21 cellular contexts compared by ENCODE assay signal in genomic region chr1:115666702-115667101, GRCh38. TPM values are rescaled to one million over a fixed set of nuclear protein-coding genes. Genes with fewer than 3 reads are reported as not detected.
DNase-seq lines count a peak whose midpoint lies in the region; ATAC-seq and TF ChIP-seq lines count a peak whose summit lies in the region.
"Had no signal": no experiment of that assay in that cellular context is flagged by ENCODE, and none has a peak within 500 bp of the region (broad histone marks: within the 10 kb centered on the region; RNA-seq: fewer than 3 reads in every experiment).

No MANE protein-coding gene starts in this region.

- H3K4me2 ChIP-seq in H9 (ENCODE audit: insufficient read depth, insufficient read length, low read length) = no peak overlapping the region

- H3K27me3 Mint-ChIP-seq in brain = no peaks in the 10 kb centered on the region
- no peaks in the 10 kb centered on the region for H3K27me3 Mint-ChIP-seq in H9 (ENCODE audit: low read depth)
- H3K27me3 Mint-ChIP-seq: activated B cell treated with CpG ODN at 0.5 μM for 24 hours; activated CD8-positive, alpha-beta T cell treated with anti-CD3 and anti-CD28 coated beads for 36 hours; activated naive CD8-positive, alpha-beta T cell had no signal

- H2BK12ac ChIP-seq in H9 (ENCODE audit: insufficient read length, low read depth, low read length) = no peak overlapping the region

- H3K4me3 ChIP-seq in right atrium auricular region (no peak overlapping the region), gastrocnemius medialis (no peak overlapping the region)
- H3K4me3 ChIP-seq: cardiac muscle cell had no signal

- intact Hi-C loops in gastrocnemius medialis (cut with DNase I; ENCODE audit: low total_unique reads) = no loop called here

- H3K14ac ChIP-seq in H9 (ENCODE audit: insufficient read depth, low read length) = no peak overlapping the region; the same call in 1 of the 2 replicates

- H4K91ac ChIP-seq in H9 (ENCODE audit: insufficient read length, low read depth, low read length) = no peak overlapping the region

- no peaks in the 10 kb centered on the region for H3K23me2 ChIP-seq in H9 (ENCODE audit: insufficient read length, low read depth, low read length, poor library complexity, severe bottlenecking)

- in situ Hi-C loops in gastrocnemius medialis (cut with MboI; ENCODE audit: low sequenced_read_pairs in 4 of 4) = no loop called here

- H3K79me1 ChIP-seq in H9 (ENCODE audit: insufficient read depth, low read depth, low read length, poor library complexity, severe bottlenecking) = no peaks in the 10 kb centered on the region

- H2AFZ ChIP-seq in H9 (ENCODE audit: low read length) = no peak overlapping the region

- H3T11ph ChIP-seq in H9 (ENCODE audit: low read length) = no peak overlapping the region

- no peak overlapping the region for H4K8ac ChIP-seq in H9 (replicated peaks; ENCODE audit: insufficient read length, low read depth, low read length)

- peak overlapping the region in 4 of 5 experiments; percentile 47 to 93 (median 76) for H3K27ac Mint-ChIP-seq in brain
- peak overlapping the region in 1 of 3 experiments; percentile 92; a peak in 2 of 7 replicates for H3K27ac Mint-ChIP-seq in H9
- H3K27ac Mint-ChIP-seq: activated B cell treated with CpG ODN at 0.5 μM for 24 hours; activated CD8-positive, alpha-beta T cell treated with anti-CD3 and anti-CD28 coated beads for 36 hours; activated naive CD8-positive, alpha-beta T cell; T-helper 1 cell treated with Interleukin-12 subunit alpha and Interleukin-12 subunit beta and Interleukin-4 antibody, amounts not matched to agents 30 μg/mL and 1 μg/mL, for 36 hours had no signal

- H3K4ac ChIP-seq in H9 (ENCODE audit: low read depth, low read length) = no peak overlapping the region

- TF ChIP-seq CTCF in brain (conservative IDR thresholded peaks at IDR 0.05) (no peak), right atrium auricular region (IDR thresholded peaks at IDR 0.05) (no peak), gastrocnemius medialis (IDR thresholded peaks at IDR 0.05 in 4 of 5, conservative IDR thresholded peaks at IDR 0.05 in 1 of 5) (no peak), H9 (conservative IDR thresholded peaks at IDR 0.05) (no peak)

- peaks cover 0 to 6% (median 0%) of the 10 kb centered on the region in 5 experiments for H3K9me3 Mint-ChIP-seq in brain
- H3K9me3 Mint-ChIP-seq in H9 = no peaks in the 10 kb centered on the region
- H3K9me3 Mint-ChIP-seq: activated B cell treated with CpG ODN at 0.5 μM for 24 hours; activated CD8-positive, alpha-beta T cell treated with anti-CD3 and anti-CD28 coated beads for 36 hours; T-helper 1 cell treated with Interleukin-12 subunit alpha and Interleukin-12 subunit beta and Interleukin-4 antibody, amounts not matched to agents 30 μg/mL and 1 μg/mL, for 36 hours had no signal

- no peak overlapping the region for H2BK20ac ChIP-seq in H9 (ENCODE audit: low read depth, low read length, poor library complexity, severe bottlenecking)

- H3K18ac ChIP-seq in H9 (ENCODE audit: insufficient read length, low read depth, low read length) = no peak overlapping the region

- DNase-seq in right atrium auricular region (ENCODE audit: low spot score) (no peak), gastrocnemius medialis (peak; percentile 59 to 78), putamen (ENCODE audit: low spot score) (no peak), foreskin melanocyte (no peak), NCI-H2227 treated with DMSO at 0.1 percent for 48 hours (lab: John Stamatoyannopoulos, UW) (no peak), H9 (no peak)
- DNase-seq: activated B cell treated with CpG ODN at 0.5 μM for 24 hours; activated CD8-positive, alpha-beta T cell treated with anti-CD3 and anti-CD28 coated beads for 36 hours; activated T-cell treated with anti-CD3 and anti-CD28 coated beads, Interleukin-2, amount 50 U/mL, for 48 hours; AML-193; effector memory CD4-positive, alpha-beta T cell; HCEC 1CT; NCI-H146; NCI-H510A treated with DMSO at 0.1 percent for 48 hours; stimulated activated CD4-positive, alpha-beta T cell treated with anti-CD3 and anti-CD28 coated beads, Interleukin-4, amount 100 ng/mL, for 1 hour had no signal

- H3K4me1 ChIP-seq in right atrium auricular region (peaks cover 0 to 24% of the 10 kb centered on the region in 2 donors), gastrocnemius medialis (peaks cover 11 to 25% of the 10 kb centered on the region in 2 donors), H9 (ENCODE audit: insufficient read depth, low read length) (no peaks in the 10 kb centered on the region)

- peaks cover 36% of the 10 kb centered on the region for H3K36me3 Mint-ChIP-seq in brain
- peaks cover 26 to 58% (median 36%) of the 10 kb centered on the region in 3 experiments for H3K36me3 Mint-ChIP-seq in H9 (ENCODE audit: insufficient read depth in 1 of 3, low read depth in 3 of 3)

- H3K27me3 ChIP-seq in right atrium auricular region = no peaks in the 10 kb centered on the region
- H3K27me3 ChIP-seq in gastrocnemius medialis = no peaks in the 10 kb centered on the region
- H3K27me3 ChIP-seq in H9 (ENCODE audit: insufficient read depth, low read length) = no peaks in the 10 kb centered on the region
- H3K27me3 ChIP-seq: cardiac muscle cell, neutrophil had no signal

- H4K20me1 ChIP-seq in H9 (ENCODE audit: control insufficient read depth, insufficient read depth, insufficient read length) = peaks cover 3% of the 10 kb centered on the region

- no peak overlapping the region for H2BK120ac ChIP-seq in H9 (ENCODE audit: low read depth, low read length, poor library complexity, severe bottlenecking)

- WGBS in H9 (ENCODE audit: extremely low coverage, insufficient read length, low lambda C conversion rate) = no CpG with 5 or more reads among the region's 4 CpGs

- H3K79me2 ChIP-seq in H9 (ENCODE audit: insufficient read depth, low read length) = no peaks in the 10 kb centered on the region

- H2BK5ac ChIP-seq in H9 (ENCODE audit: insufficient read length, low read length) = no peak overlapping the region

- H2AK5ac ChIP-seq in H9 (ENCODE audit: insufficient read length, low read length) = no peak overlapping the region

- H3K27ac ChIP-seq in KOPT-K1 (ENCODE audit: low read depth, low read length, poor library complexity, severe bottlenecking) (peak overlapping the region; percentile 98), right atrium auricular region (peak overlapping the region; percentile 55 to 70), gastrocnemius medialis (peak overlapping the region; percentile 42 to 63 (median 52)), H9 (ENCODE audit: insufficient read length, low read depth, low read length) (no peak overlapping the region)
- H3K27ac ChIP-seq: cardiac muscle cell, neutrophil had no signal

- H3K23ac ChIP-seq in H9 (ENCODE audit: insufficient read length, low read depth, low read length) = no peak overlapping the region

- peaks cover 10% of the 10 kb centered on the region for H3K4me1 Mint-ChIP-seq in brain
- peaks cover 0 to 8% of the 10 kb centered on the region in 2 experiments; a peak in 2 of 4 replicates for H3K4me1 Mint-ChIP-seq in H9
- H3K4me1 Mint-ChIP-seq: activated B cell treated with CpG ODN at 0.5 μM for 24 hours had no signal

- ATAC-seq in gastrocnemius medialis = peak; percentile 90 to 91
- ATAC-seq: activated CD8-positive, alpha-beta T cell treated with anti-CD3 and anti-CD28 coated beads for 36 hours had no signal

- H3K36me3 ChIP-seq in KOPT-K1 (ENCODE audit: insufficient read depth, low read length) = peaks cover 91% of the 10 kb centered on the region
- H3K36me3 ChIP-seq in right atrium auricular region = peaks cover 11% of the 10 kb centered on the region
- H3K36me3 ChIP-seq in gastrocnemius medialis = peaks cover 0 to 10% of the 10 kb centered on the region in 2 donors
- H3K36me3 ChIP-seq: cardiac muscle cell, neutrophil had no signal

- H3K4me3 Mint-ChIP-seq in brain (no peak overlapping the region), H9 (no peak overlapping the region)
- H3K4me3 Mint-ChIP-seq: activated B cell treated with CpG ODN at 0.5 μM for 24 hours; activated CD8-positive, alpha-beta T cell treated with anti-CD3 and anti-CD28 coated beads for 36 hours; activated naive CD8-positive, alpha-beta T cell; T-helper 1 cell treated with Interleukin-12 subunit alpha and Interleukin-12 subunit beta and Interleukin-4 antibody, amounts not matched to agents 30 μg/mL and 1 μg/mL, for 36 hours had no signal

- no peak overlapping the region for H3K56ac ChIP-seq in H9 (ENCODE audit: insufficient read length, low read depth, low read length)

- H2BK15ac ChIP-seq in H9 (ENCODE audit: low read depth, low read length) = no peak overlapping the region

- no peak overlapping the region for H4K5ac ChIP-seq in H9 (ENCODE audit: insufficient read length, low read depth, low read length)

- no peak for TF ChIP-seq POLR2A in gastrocnemius medialis (IDR thresholded peaks at IDR 0.05)

- no peak overlapping the region for H3K9ac ChIP-seq in H9 (ENCODE audit: extremely low read depth, insufficient read length, low read length)

- H3K9me3 ChIP-seq in KOPT-K1 (ENCODE audit: insufficient read depth, low read length, poor library complexity, severe bottlenecking) (no peaks in the 10 kb centered on the region), right atrium auricular region (peaks cover 0 to 6% of the 10 kb centered on the region in 2 donors), gastrocnemius medialis (no peaks in the 10 kb centered on the region), H9 (ENCODE audit: control insufficient read depth, low read depth, low read length) (no peaks in the 10 kb centered on the region)
- H3K9me3 ChIP-seq: neutrophil had no signal

RNA-seq across cellular contexts. Expression of gene VANGL1, which starts 24.9 kb away (rescaled TPM):
- 10.8 TPM for polyA plus RNA-seq in brain (ENCODE audit: insufficient read depth, low read depth, low replicate concordance)
- 1 to 10 TPM; 4.0 to 6.1 TPM for total RNA-seq in right atrium auricular region
- 1 to 10 TPM in 3 of 4 donors, under 1 TPM in 1; 0.66 to 1.2 (median 1.1) TPM for total RNA-seq in gastrocnemius medialis
- total RNA-seq in H9 (2021) = 13.5 and 13.6 TPM in 2 replicates

Comparison
In these comparisons a context has a peak if more than half of its experiments do, and no peak if none do; other contexts are left out.
1. DNase-seq: peak in gastrocnemius medialis (2 of 2); none in right atrium auricular region (single experiment), putamen (single experiment), foreskin melanocyte (single experiment), NCI-H2227 treated with DMSO at 0.1 percent for 48 hours (single experiment) and H9 (single experiment).